ENCODE assay signal across 14 cellular contexts in genomic region chr22:49720279-49720959, GRCh38.
A peak's percentile ranks its signal among the peaks of the same experiment; 100 is the strongest.
DNase-seq lines count a peak whose midpoint lies in the region; ATAC-seq and TF ChIP-seq lines count a peak whose summit lies in the region.
"Had no signal": no experiment of that assay in that cellular context is flagged by ENCODE, and none has a peak within 500 bp of the region (broad histone marks: within the 10 kb centered on the region; RNA-seq: fewer than 3 reads in every experiment).

No MANE protein-coding gene starts in this region.

- ATAC-seq in GM18907 (IDR thresholded peaks at IDR 0.05; ENCODE audit: unreplicated experiment) = no peak

- peaks cover 14% of the 10 kb centered on the region for H3K27me3 Mint-ChIP-seq in endodermal cell (ENCODE audit: insufficient read depth)

- H3K9me3 ChIP-seq in endodermal cell (ENCODE audit: control insufficient read depth, low read length) (no peaks in the 10 kb centered on the region), osteoblast (ENCODE audit: low read depth, low read length) (no peaks in the 10 kb centered on the region), vagina (no peaks in the 10 kb centered on the region)
- H3K9me3 ChIP-seq: BLaER1 had no signal

- no peaks in the 10 kb centered on the region for H3K36me3 Mint-ChIP-seq in endodermal cell (ENCODE audit: low read depth)
- H3K36me3 Mint-ChIP-seq: CD4-positive, CD25-positive, alpha-beta regulatory T cell had no signal

- H3K27ac ChIP-seq in endodermal cell (ENCODE audit: low read depth, low read length) (no peak overlapping the region), osteoblast (ENCODE audit: low read depth, low read length) (no peak overlapping the region), vagina (no peak overlapping the region)
- H3K27ac ChIP-seq: BLaER1, GM23248 had no signal

- H3K27me3 ChIP-seq in endodermal cell (ENCODE audit: control insufficient read depth, insufficient read depth, low read length, poor library complexity, severe bottlenecking) (peaks cover 31% of the 10 kb centered on the region), osteoblast (ENCODE audit: insufficient read depth, low read length) (peaks cover 5% of the 10 kb centered on the region), vagina (no peaks in the 10 kb centered on the region)

- no peak overlapping the region for H3K4me3 Mint-ChIP-seq in endodermal cell

- TF ChIP-seq CTCF in endodermal cell (conservative IDR thresholded peaks at IDR 0.05) (no peak), osteoblast (IDR thresholded peaks at IDR 0.05; ENCODE audit: extremely low read depth, low read depth, low read length) (no peak), vagina (IDR thresholded peaks at IDR 0.05) (no peak)

- WGBS in endodermal cell (ENCODE audit: insufficient coverage in 1 of 2, insufficient read length in 1 of 2), 2 experiments = 92 to 94% methylated on average over 14 to 18 of the region's 18 CpGs

- no peak overlapping the region for H3K4me3 ChIP-seq in endodermal cell (ENCODE audit: low read length)
- H3K4me3 ChIP-seq in osteoblast (ENCODE audit: insufficient read depth, low read length) = no peak overlapping the region
- H3K4me3 ChIP-seq in vagina = no peak overlapping the region
- H3K4me3 ChIP-seq: BLaER1, GM23248 had no signal

- TF ChIP-seq POLR2A in vagina (IDR thresholded peaks at IDR 0.05) = no peak

- H3K27ac Mint-ChIP-seq in endodermal cell = no peak overlapping the region
- H3K27ac Mint-ChIP-seq: CD4-positive, CD25-positive, alpha-beta regulatory T cell had no signal

- H3K36me3 ChIP-seq in endodermal cell (ENCODE audit: control insufficient read depth, insufficient read depth, low read length) = no peaks in the 10 kb centered on the region
- H3K36me3 ChIP-seq in osteoblast (ENCODE audit: insufficient read depth, low read length) = no peaks in the 10 kb centered on the region
- H3K36me3 ChIP-seq in vagina = no peaks in the 10 kb centered on the region
- H3K36me3 ChIP-seq: BLaER1 had no signal

- no peaks in the 10 kb centered on the region for H3K9me3 Mint-ChIP-seq in endodermal cell
- H3K9me3 Mint-ChIP-seq: CD4-positive, CD25-positive, alpha-beta regulatory T cell had no signal

- H4K20me1 ChIP-seq in osteoblast (ENCODE audit: insufficient read depth, low read length) = no peaks in the 10 kb centered on the region

- H3K9ac ChIP-seq in endodermal cell (ENCODE audit: extremely low read depth, low read length, poor library complexity, severe bottlenecking) = no peak overlapping the region
- H3K9ac ChIP-seq: BLaER1, GM23248 had no signal

- DNase-seq in activated effector memory CD4-positive, alpha-beta T cell treated with anti-CD3 and anti-CD28 coated beads, Interleukin-2, amount 50 U/mL, for 16 hours = peak; percentile 38
- no peak for DNase-seq in activated effector memory CD4-positive, alpha-beta T cell treated with Interleukin-2 at 50 U/mL for 16 hours
- DNase-seq in endodermal cell (peak; percentile 30), osteoblast (ENCODE audit: insufficient read length, low spot score, missing footprints) (peak; percentile 66), vagina (ENCODE audit: extremely low spot score in 2 of 2) (peak; percentile 55 to 60), HT-29 (ENCODE audit: low spot score) (no peak), SKM-1 treated with dmso at 0.1 percent for 144 hours (lab: John Stamatoyannopoulos, UW; ENCODE audit: unreplicated experiment) (no peak)
- DNase-seq: 8988T; AML-193; CD4-positive, CD25-positive, alpha-beta regulatory T cell; DMS 273 treated with DMSO at 0.1 percent for 48 hours; GM23248 had no signal

- no peak overlapping the region for H3K4me2 ChIP-seq in osteoblast (ENCODE audit: insufficient read depth, low read length)
- H3K4me2 ChIP-seq: BLaER1 had no signal

- no peaks in the 10 kb centered on the region for H3K79me2 ChIP-seq in osteoblast (ENCODE audit: insufficient read depth, low read length)

- H3K4me1 Mint-ChIP-seq in endodermal cell = no peaks in the 10 kb centered on the region

- no peak overlapping the region for H2AFZ ChIP-seq in osteoblast (ENCODE audit: low read length)
- H2AFZ ChIP-seq: GM23248 had no signal

- H3K4me1 ChIP-seq in endodermal cell (ENCODE audit: control insufficient read depth, insufficient read depth, low read length) = no peaks in the 10 kb centered on the region
- H3K4me1 ChIP-seq in osteoblast (ENCODE audit: insufficient read depth, low read length) = no peaks in the 10 kb centered on the region
- peaks cover 4% of the 10 kb centered on the region for H3K4me1 ChIP-seq in vagina

- intact Hi-C loops in vagina (cut with DNase I) = no loop called here

Comparison
In these comparisons a context has a peak if more than half of its experiments do, and no peak if none do; other contexts are left out.
1. DNase-seq: peak in activated effector memory CD4-positive, alpha-beta T cell treated with anti-CD3 and anti-CD28 coated beads, Interleukin-2, amount 50 U/mL, for 16 hours (single experiment), endodermal cell (single experiment), osteoblast (single experiment) and vagina (2 of 2); none in activated effector memory CD4-positive, alpha-beta T cell treated with Interleukin-2 at 50 U/mL for 16 hours (single experiment), HT-29 (single experiment) and SKM-1 treated with dmso at 0.1 percent for 144 hours (single experiment).